Comparison of ENCODE assay signal across 1 cellular context in the genomic region with DNA sequence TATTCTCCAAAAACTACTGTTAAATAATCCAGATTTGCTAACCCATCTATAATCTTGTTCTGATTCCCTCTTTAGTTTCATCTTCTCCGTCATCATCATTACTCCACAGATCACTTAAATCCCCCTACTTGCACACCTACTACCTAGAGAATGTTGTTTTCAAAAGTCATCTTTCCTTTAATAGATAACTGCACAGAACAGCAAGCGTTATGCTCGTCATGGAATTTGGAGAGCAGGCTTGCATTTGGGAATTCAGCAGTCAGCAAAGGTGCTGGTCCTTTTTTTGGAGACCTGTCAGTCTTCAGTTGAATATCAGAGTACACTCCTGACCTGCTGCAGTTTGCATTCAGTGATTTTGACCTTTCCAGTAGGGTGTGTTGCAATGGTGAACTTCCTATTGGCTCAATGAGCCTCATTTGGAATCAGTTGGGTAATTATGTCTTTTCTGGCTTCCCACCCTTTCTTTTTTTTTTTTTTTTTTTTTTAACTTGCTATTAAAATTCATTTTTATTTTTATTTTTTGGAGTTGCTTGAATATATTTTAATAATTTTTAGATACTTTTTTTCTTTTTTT.
TF ChIP-seq lines count a peak whose summit lies in the region.

No MANE protein-coding gene starts in this region.

TF ChIP-seq in HepG2, 621 proteins besides CTCF, POLR2A, EP300 and RAD21 (continued from another document):
- TF ChIP-seq, protein P1, sequence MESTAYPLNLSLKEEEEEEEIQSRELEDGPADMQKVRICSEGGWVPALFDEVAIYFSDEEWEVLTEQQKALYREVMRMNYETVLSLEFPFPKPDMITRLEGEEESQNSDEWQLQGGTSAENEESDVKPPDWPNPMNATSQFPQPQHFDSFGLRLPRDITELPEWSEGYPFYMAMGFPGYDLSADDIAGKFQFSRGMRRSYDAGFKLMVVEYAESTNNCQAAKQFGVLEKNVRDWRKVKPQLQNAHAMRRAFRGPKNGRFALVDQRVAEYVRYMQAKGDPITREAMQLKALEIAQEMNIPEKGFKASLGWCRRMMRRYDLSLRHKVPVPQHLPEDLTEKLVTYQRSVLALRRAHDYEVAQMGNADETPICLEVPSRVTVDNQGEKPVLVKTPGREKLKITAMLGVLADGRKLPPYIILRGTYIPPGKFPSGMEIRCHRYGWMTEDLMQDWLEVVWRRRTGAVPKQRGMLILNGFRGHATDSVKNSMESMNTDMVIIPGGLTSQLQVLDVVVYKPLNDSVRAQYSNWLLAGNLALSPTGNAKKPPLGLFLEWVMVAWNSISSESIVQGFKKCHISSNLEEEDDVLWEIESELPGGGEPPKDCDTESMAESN (CRISPR knock-in tag; conservative IDR thresholded peaks at IDR 0.05), result no peak
